11 cellular contexts compared by ENCODE assay signal in the genomic region with DNA sequence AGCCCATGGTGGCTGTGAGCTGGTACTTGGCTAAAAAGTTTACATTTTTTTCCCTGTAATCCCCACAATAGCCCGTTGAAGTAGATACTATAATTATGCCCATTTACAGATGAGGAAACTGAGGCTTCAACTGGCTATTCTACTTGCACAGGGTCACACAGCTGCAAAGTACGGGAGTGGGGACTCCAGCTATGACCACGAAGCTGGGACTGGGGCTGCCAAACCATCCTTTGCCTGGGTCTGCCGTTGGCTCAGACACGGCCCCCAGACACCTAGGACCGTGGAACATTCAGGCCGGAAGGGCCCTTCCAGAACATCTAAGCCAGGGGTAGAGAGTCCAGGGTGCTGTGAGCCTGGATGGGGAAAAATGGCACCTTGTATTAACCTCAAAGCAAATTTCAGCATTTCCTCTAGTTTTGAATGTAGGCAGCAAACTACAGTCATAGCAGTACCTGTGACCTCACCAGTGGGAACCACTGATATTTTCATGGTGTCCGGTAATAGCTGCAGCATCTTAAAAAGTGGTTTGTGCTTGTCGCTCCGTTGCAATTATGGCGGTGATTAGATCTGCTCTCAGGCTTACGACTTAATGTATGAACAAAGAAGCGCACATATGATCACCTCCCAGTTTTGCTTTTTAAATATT. TPM values are rescaled to one million over a fixed set of nuclear protein-coding genes. Genes with fewer than 3 reads are reported as not detected.
DNase-seq lines count a peak whose midpoint lies in the region; ATAC-seq and TF ChIP-seq lines count a peak whose summit lies in the region.
"Had no signal": no experiment of that assay in that cellular context is flagged by ENCODE, and none has a peak within 500 bp of the region (broad histone marks: within the 10 kb centered on the region; RNA-seq: fewer than 3 reads in every experiment).

No MANE protein-coding gene starts in this region.

- POLR2A ChIA-PET in activated CD8-positive, alpha-beta T cell treated with anti-CD3 and anti-CD28 coated beads for 36 hours (lab: Charles Lee) = interaction anchor here (1.2 kb wide), 1 partner anchor 10 kb away, joined by 5 read pairs; no protein-coding TSS in a partner anchor

- CTCF ChIA-PET in activated CD8-positive, alpha-beta T cell treated with anti-CD3 and anti-CD28 coated beads for 36 hours (lab: Charles Lee) = no interaction called here

- peaks cover 42% of the 10 kb centered on the region for H3K27me3 Mint-ChIP-seq in activated CD8-positive, alpha-beta T cell treated with anti-CD3 and anti-CD28 coated beads for 36 hours

- no peak overlapping the region for H3K27ac ChIP-seq in foreskin keratinocyte
- H3K27ac ChIP-seq: esophagus muscularis mucosa, VCaP had no signal

- H3K36me3 Mint-ChIP-seq in activated CD8-positive, alpha-beta T cell treated with anti-CD3 and anti-CD28 coated beads for 36 hours (ENCODE audit: low read depth) = no peaks in the 10 kb centered on the region

- no peak overlapping the region for H3K4me3 Mint-ChIP-seq in activated CD8-positive, alpha-beta T cell treated with anti-CD3 and anti-CD28 coated beads for 36 hours

- no peak overlapping the region for H3K27ac Mint-ChIP-seq in activated CD8-positive, alpha-beta T cell treated with anti-CD3 and anti-CD28 coated beads for 36 hours

- H3K27me3 ChIP-seq in foreskin keratinocyte = peaks cover 68% of the 10 kb centered on the region
- H3K27me3 ChIP-seq: MG63 had no signal

- no peaks in the 10 kb centered on the region for H3K4me1 ChIP-seq in foreskin keratinocyte

- no peaks in the 10 kb centered on the region for H3K9me3 Mint-ChIP-seq in activated CD8-positive, alpha-beta T cell treated with anti-CD3 and anti-CD28 coated beads for 36 hours

- TF ChIP-seq POLR2A in GM18505 (IDR thresholded peaks at IDR 0.05; ENCODE audit: borderline replicate concordance, extremely low read depth, insufficient read depth, insufficient read length) = no peak

- peaks cover 15% of the 10 kb centered on the region for H3K4me1 Mint-ChIP-seq in activated CD8-positive, alpha-beta T cell treated with anti-CD3 and anti-CD28 coated beads for 36 hours (ENCODE audit: low read depth)

- ATAC-seq in GM18505 (IDR thresholded peaks at IDR 0.05; ENCODE audit: unreplicated experiment) = peak; percentile 59
- peak; percentile 71 for ATAC-seq in GM19351 (IDR thresholded peaks at IDR 0.05; ENCODE audit: unreplicated experiment)
- peak; percentile 68 for ATAC-seq in HG02973 (IDR thresholded peaks at IDR 0.05; ENCODE audit: unreplicated experiment)
- no peak for ATAC-seq in activated CD8-positive, alpha-beta T cell treated with anti-CD3 and anti-CD28 coated beads for 36 hours
- ATAC-seq in foreskin keratinocyte = no peak
- no peak for ATAC-seq in SK-N-SH treated with all-trans-retinoic acid at 6 μM for 48 hours

- peak; percentile 60 for DNase-seq in activated CD8-positive, alpha-beta T cell treated with anti-CD3 and anti-CD28 coated beads for 36 hours
- DNase-seq in inferior parietal cortex (ENCODE audit: extremely low spot score) (no peak), foreskin keratinocyte (no peak)
- no peak for DNase-seq in activated CD8-positive, alpha-beta memory T cell treated with anti-CD3 and anti-CD28 coated beads, Interleukin-2, amount 50 U/mL, for 48 hours
- DNase-seq: MG63 had no signal

- TF ChIP-seq CTCF in activated CD8-positive, alpha-beta T cell treated with anti-CD3 and anti-CD28 coated beads for 36 hours (IDR thresholded peaks at IDR 0.05) = no peak
- no peak for TF ChIP-seq CTCF in foreskin keratinocyte (conservative IDR thresholded peaks at IDR 0.05)

- intact Hi-C loops in activated CD8-positive, alpha-beta T cell treated with anti-CD3 and anti-CD28 coated beads for 36 hours (cut with micrococcal nuclease) = no loop called here

TF ChIP-seq in SK-N-SH treated with all-trans-retinoic acid at 6 μM for 48 hours, 23 proteins besides CTCF, POLR2A, EP300 and RAD21:
- TF ChIP-seq OSR1 (CRISPR knock-in tag; IDR thresholded peaks at IDR 0.05) (no peak), ZNF70 (CRISPR knock-in tag; IDR thresholded peaks at IDR 0.05) (no peak), ZC3H10 (CRISPR knock-in tag; IDR thresholded peaks at IDR 0.05) (no peak)

RNA-seq across cellular contexts. Expression of gene TP73, which starts 4.3 kb away (rescaled TPM):
- total RNA-seq in activated CD8-positive, alpha-beta T cell treated with anti-CD3 and anti-CD28 coated beads for 36 hours = under 1 TPM; 0.60 to 0.68 TPM
- total RNA-seq in foreskin keratinocyte = 0.58 and 0.78 TPM in 2 replicates
- 0.44 and 0.59 TPM in 2 replicates for polyA plus RNA-seq in foreskin keratinocyte
- total RNA-seq: esophagus muscularis mucosa had no signal

RNA-seq across cellular contexts. Expression of gene WRAP73, which starts 6.7 kb away (rescaled TPM):
- 10 to 100 TPM; 34.2 to 35.4 TPM for total RNA-seq in activated CD8-positive, alpha-beta T cell treated with anti-CD3 and anti-CD28 coated beads for 36 hours
- total RNA-seq in foreskin keratinocyte = 17.2 and 18.1 TPM in 2 replicates
- polyA plus RNA-seq in foreskin keratinocyte = 21.8 and 26.0 TPM in 2 replicates

RNA-seq across cellular contexts. Expression of gene TPRG1L, which starts 31.8 kb away (rescaled TPM):
- total RNA-seq in activated CD8-positive, alpha-beta T cell treated with anti-CD3 and anti-CD28 coated beads for 36 hours = 1 to 10 TPM; 6.1 to 6.2 TPM
- 20.8 and 21.5 TPM in 2 replicates for total RNA-seq in foreskin keratinocyte
- 23.1 and 25.0 TPM in 2 replicates for polyA plus RNA-seq in foreskin keratinocyte

RNA-seq across cellular contexts. Expression of gene MEGF6, which starts 45.3 kb away (rescaled TPM):
- total RNA-seq in activated CD8-positive, alpha-beta T cell treated with anti-CD3 and anti-CD28 coated beads for 36 hours = 1 to 10 TPM; 2.0 to 2.5 TPM
- total RNA-seq in foreskin keratinocyte = 0.63 and 0.92 TPM in 2 replicates
- polyA plus RNA-seq in foreskin keratinocyte = 0.45 and 0.78 TPM in 2 replicates

Comparison
In these comparisons a context has a peak if more than half of its experiments do, and no peak if none do; other contexts are left out.
1. ATAC-seq: peak in GM18505 (single experiment), GM19351 (single experiment) and HG02973 (single experiment); none in activated CD8-positive, alpha-beta T cell treated with anti-CD3 and anti-CD28 coated beads for 36 hours (single experiment), foreskin keratinocyte (single experiment) and SK-N-SH treated with all-trans-retinoic acid at 6 μM for 48 hours (single experiment).